In the genomic region with DNA sequence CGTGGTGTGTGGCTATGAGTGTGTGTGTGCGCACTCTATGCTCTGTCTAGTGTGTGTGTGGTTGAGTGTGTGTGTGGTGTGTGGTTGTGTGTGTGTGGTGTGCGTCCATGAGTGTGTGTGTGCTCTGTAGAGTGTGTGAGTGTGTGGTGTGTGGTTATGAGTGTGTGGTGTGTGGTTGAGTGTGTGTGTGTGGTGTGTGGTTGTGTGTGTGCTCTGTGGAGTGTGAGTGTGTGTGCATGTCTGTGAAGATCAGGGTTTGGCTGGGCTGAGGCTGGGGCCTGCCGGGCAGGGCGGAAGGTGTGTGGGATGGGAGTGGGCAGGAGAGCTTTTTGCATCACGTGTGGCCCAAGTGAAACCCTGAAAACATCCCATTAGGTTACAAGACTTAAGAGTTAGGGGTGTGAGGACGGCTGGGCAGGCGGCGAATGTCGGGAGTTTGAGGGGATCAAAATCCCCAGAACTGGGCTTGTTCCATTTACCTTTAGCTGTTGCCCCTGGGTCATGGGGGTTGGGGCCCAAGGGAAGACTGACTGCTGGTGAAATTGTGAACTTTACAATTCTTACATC, we compare ENCODE assay signal across 11 cellular contexts. TPM values are rescaled to one million over a fixed set of nuclear protein-coding genes. Genes with fewer than 3 reads are reported as not detected.
DNase-seq lines count a peak whose midpoint lies in the region; ATAC-seq and TF ChIP-seq lines count a peak whose summit lies in the region.
"Had no signal": no experiment of that assay in that cellular context is flagged by ENCODE, and none has a peak within 500 bp of the region (broad histone marks: within the 10 kb centered on the region; RNA-seq: fewer than 3 reads in every experiment).

No MANE protein-coding gene starts in this region.

- H3K4me1 ChIP-seq in duodenal mucosa (ENCODE audit: control insufficient read depth in 1 of 2, insufficient read depth in 2 of 2, low read length in 2 of 2), result peaks cover 39 to 49% of the 10 kb centered on the region in 2 donors
- H3K4me1 ChIP-seq: SJSA1 had no signal

- H3K4me1 Mint-ChIP-seq in endothelial cell (ENCODE audit: unreplicated experiment) (peaks cover 10% of the 10 kb centered on the region), osteocyte (ENCODE audit: unreplicated experiment) (no peaks in the 10 kb centered on the region)

- no peaks in the 10 kb centered on the region for H3K27me3 Mint-ChIP-seq in endothelial cell (ENCODE audit: unreplicated experiment)
- H3K27me3 Mint-ChIP-seq in osteocyte (ENCODE audit: unreplicated experiment), result peaks cover 7% of the 10 kb centered on the region

- H3K27ac Mint-ChIP-seq in endothelial cell (ENCODE audit: unreplicated experiment) (no peak overlapping the region), osteocyte (ENCODE audit: unreplicated experiment) (no peak overlapping the region)

- H3K4me3 Mint-ChIP-seq in endothelial cell (ENCODE audit: unreplicated experiment) (no peak overlapping the region), osteocyte (ENCODE audit: unreplicated experiment) (no peak overlapping the region)

- in situ Hi-C loops in GM13976 (cut with MboI; ENCODE audit: low sequenced_read_pairs, unreplicated experiment), result no loop called here

- no peaks in the 10 kb centered on the region for H3K9me3 Mint-ChIP-seq in endothelial cell (ENCODE audit: unreplicated experiment)
- H3K9me3 Mint-ChIP-seq in osteocyte (ENCODE audit: unreplicated experiment), result no peaks in the 10 kb centered on the region

- H3K9ac ChIP-seq in duodenal mucosa (ENCODE audit: low read depth in 1 of 2, low read length in 2 of 2), result peak overlapping the region in 1 of 2 donors; percentile 16

- H3K9me3 ChIP-seq in duodenal mucosa (ENCODE audit: control insufficient read depth in 1 of 2, low read length in 2 of 2), result no peaks in the 10 kb centered on the region
- H3K9me3 ChIP-seq: SJSA1 had no signal

- ATAC-seq in GM19467 (IDR thresholded peaks at IDR 0.05; ENCODE audit: unreplicated experiment) (peak; percentile 15), HG03135 (IDR thresholded peaks at IDR 0.05; ENCODE audit: unreplicated experiment) (peak; percentile 18)

- peak; percentile 61 for DNase-seq in GM13976 (ENCODE audit: low spot score)
- DNase-seq in endothelial cell (ENCODE audit: low spot score), result no peak
- no peak for DNase-seq in T-helper 9 cell
- no peak for DNase-seq in osteocyte (ENCODE audit: extremely low spot score, unreplicated experiment)
- no peak for DNase-seq in NCI-H187 treated with DMSO at 0.1 percent for 48 hours (lab: John Stamatoyannopoulos, UW)

- peak overlapping the region; percentile 26 for H3K27ac ChIP-seq in duodenal mucosa (ENCODE audit: low read depth, low read length)
- H3K27ac ChIP-seq: SJSA1 had no signal

- TF ChIP-seq CTCF in GM13976 (IDR thresholded peaks at IDR 0.05; ENCODE audit: borderline replicate concordance, control extremely low read depth, extremely low read depth, insufficient read depth, missing control alignments) (no peak), endothelial cell (IDR thresholded peaks at IDR 0.05; ENCODE audit: unreplicated experiment) (no peak), osteocyte (IDR thresholded peaks at IDR 0.05) (no peak)

- H3K36me3 Mint-ChIP-seq in endothelial cell (ENCODE audit: low read depth, unreplicated experiment), result no peaks in the 10 kb centered on the region
- H3K36me3 Mint-ChIP-seq in osteocyte (ENCODE audit: unreplicated experiment), result no peaks in the 10 kb centered on the region

- no peaks in the 10 kb centered on the region for H3K27me3 ChIP-seq in duodenal mucosa (ENCODE audit: control insufficient read depth in 1 of 2, insufficient read depth in 2 of 2, low read length in 2 of 2)
- H3K27me3 ChIP-seq: SJSA1 had no signal

- peaks cover 0 to 3% of the 10 kb centered on the region in 2 donors for H3K36me3 ChIP-seq in duodenal mucosa (ENCODE audit: control insufficient read depth in 1 of 2, insufficient read depth in 2 of 2, low read length in 2 of 2)
- H3K36me3 ChIP-seq: SJSA1 had no signal

- no peak overlapping the region for H3K4me3 ChIP-seq in duodenal mucosa (ENCODE audit: low read depth in 1 of 2, low read length in 2 of 2)
- H3K4me3 ChIP-seq: SJSA1, smooth muscle cell had no signal

RNA-seq across cellular contexts. Expression of gene FCMR, which starts 2.9 kb away (rescaled TPM):
- total RNA-seq in endothelial cell (ENCODE audit: unreplicated experiment) (8.4 TPM), osteocyte (not detected in 2 replicates)
- total RNA-seq: smooth muscle cell had no signal

RNA-seq across cellular contexts. Expression of gene PIGR, which starts 21.6 kb away (rescaled TPM):
- total RNA-seq in endothelial cell (ENCODE audit: unreplicated experiment), result not detected
- total RNA-seq in osteocyte, result not detected in 2 replicates
- total RNA-seq: SJSA1, smooth muscle cell had no signal

RNA-seq across cellular contexts. Expression of gene IL24, which starts 27.4 kb away (rescaled TPM):
- total RNA-seq in endothelial cell (ENCODE audit: unreplicated experiment), result not detected
- not detected in 2 replicates for total RNA-seq in osteocyte
- total RNA-seq: urinary bladder had no signal

RNA-seq across cellular contexts. Expression of gene FCAMR, which starts 45.6 kb away (rescaled TPM):
- total RNA-seq in endothelial cell (ENCODE audit: unreplicated experiment) (not detected), osteocyte (not detected in 2 replicates)
- total RNA-seq: SJSA1, smooth muscle cell, urinary bladder had no signal

RNA-seq across cellular contexts. Expression of gene IL20, which starts 59.2 kb away (rescaled TPM):
- not detected for total RNA-seq in endothelial cell (ENCODE audit: unreplicated experiment)
- total RNA-seq in osteocyte, result not detected in 2 replicates
- total RNA-seq: smooth muscle cell, urinary bladder had no signal
